Comparison of ENCODE assay signal across 24 cellular contexts in genomic region chr4:174582463-174582862, GRCh38.
"Had no signal": no experiment of that assay in that cellular context is flagged by ENCODE, and none has a peak within 500 bp of the region (broad histone marks: within the 10 kb centered on the region; RNA-seq: fewer than 3 reads in every experiment).

No MANE protein-coding gene starts in this region.

- H3K4me3 ChIP-seq: MG63, PC-9, Peyer's patch, SJCRH30 had no signal

- DNase-seq: Karpas-422, KBM-7, MG63, NCI-H1092, NCI-H1105 treated with DMSO at 0.1 percent for 48 hours, NCI-H1417 treated with DMSO at 0.1 percent for 48 hours, NCI-H146, NCI-H1694 treated with DMSO at 0.1 percent for 48 hours, NCI-H1930, NCI-H2081, NCI-H2107, NCI-H2227 treated with DMSO at 0.1 percent for 48 hours, NCI-H524, NCI-H526 treated with DMSO at 0.1 percent for 48 hours, NCI-H774, OCI-M1, PC-9, Peyer's patch, SHP77 treated with DMSO at 0.1 percent for 48 hours, SJCRH30, T-helper 1 cell, T-helper 17 cell had no signal

- H3K27ac ChIP-seq: PC-9, SJCRH30 had no signal

- H3K9me3 ChIP-seq: MG63, Peyer's patch, SJCRH30 had no signal

- H3K36me3 ChIP-seq: MG63, Peyer's patch, SJCRH30 had no signal

- H3K4me2 ChIP-seq: PC-9 had no signal

- H3K4me1 ChIP-seq: SJCRH30 had no signal

- ATAC-seq: Right ventricle myocardium inferior, SK-N-SH treated with all-trans-retinoic acid at 6 μM for 48 hours, T-helper 17 cell had no signal

- H3K27me3 ChIP-seq: MG63, Peyer's patch, SJCRH30 had no signal

- H2AFZ ChIP-seq: PC-9 had no signal
